Comparison of ENCODE assay signal across 15 cellular contexts in the genomic region with DNA sequence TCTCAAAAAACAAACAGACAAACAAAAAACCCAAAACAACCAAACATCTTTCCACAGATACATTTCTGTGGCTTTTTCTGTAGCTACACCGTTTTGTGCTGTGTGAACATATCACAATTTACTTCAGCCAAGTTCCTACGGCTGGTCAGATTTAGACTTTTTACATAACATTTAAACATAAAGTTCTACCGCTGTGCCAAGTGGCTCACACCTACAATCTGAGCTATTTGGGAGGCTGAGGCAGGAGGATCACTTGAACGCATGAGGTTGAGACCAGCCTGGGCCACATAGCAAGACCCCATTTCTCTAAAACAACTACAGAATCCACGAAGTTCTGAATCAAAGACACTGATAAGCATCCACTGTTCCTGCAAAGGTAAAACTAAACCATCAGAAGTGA. TPM values are rescaled to one million over a fixed set of nuclear protein-coding genes. Genes with fewer than 3 reads are reported as not detected.
DNase-seq lines count a peak whose midpoint lies in the region; ATAC-seq, FAIRE-seq and TF ChIP-seq lines count a peak whose summit lies in the region.
"Had no signal": no experiment of that assay in that cellular context is flagged by ENCODE, and none has a peak within 500 bp of the region (broad histone marks: within the 10 kb centered on the region; RNA-seq: fewer than 3 reads in every experiment).

No MANE protein-coding gene starts in this region.

- DNase-seq in activated CD4-positive, alpha-beta T cell treated with anti-CD3 and anti-CD28 coated beads, Interleukin-2, amount 10 ng/mL, durations not matched to agents 7 days and 5 days, result no peak
- no peak for DNase-seq in activated CD4-positive, alpha-beta T cell treated with anti-CD3 and anti-CD28 coated beads, Interleukin-2, amount 10 ng/mL, durations not matched to agents 24 days and 14 days
- DNase-seq in nephron progenitor cell (no peak), GM12892 (ENCODE audit: insufficient read length) (no peak), left lung (no peak)
- DNase-seq: CD4-positive, CD25-positive, alpha-beta regulatory T cell; DMS53; H9 had no signal

- H3K27me3 ChIP-seq in left lung, result no peaks in the 10 kb centered on the region

- H3K4me3 ChIP-seq in HEK293 (ENCODE audit: low read depth, low read length) (no peak overlapping the region), left lung (no peak overlapping the region)
- H3K4me3 ChIP-seq: GM23338 had no signal

- H3K27ac Mint-ChIP-seq in activated CD4-positive, alpha-beta T cell treated with anti-CD3 and anti-CD28 coated beads, Interleukin-2, amount 10 ng/mL, durations not matched to agents 7 days and 5 days, result peak overlapping the region; percentile 25
- H3K27ac Mint-ChIP-seq in activated CD4-positive, alpha-beta T cell treated with anti-CD3 and anti-CD28 coated beads, Interleukin-2, amount 10 ng/mL, durations not matched to agents 24 days and 14 days, result no peak overlapping the region
- peak overlapping the region; percentile 52 for H3K27ac Mint-ChIP-seq in dendritic cell treated with granulocyte-macrophage colony-stimulating factor and Interleukin-4, amounts not matched to agents 40 ng/mL and 50 ng/mL, for 4 days
- peak overlapping the region; percentile 80 for H3K27ac Mint-ChIP-seq in nephron progenitor cell
- H3K27ac Mint-ChIP-seq: CD4-positive, CD25-positive, alpha-beta regulatory T cell had no signal

- no peak overlapping the region for H3K4me3 Mint-ChIP-seq in activated CD4-positive, alpha-beta T cell treated with anti-CD3 and anti-CD28 coated beads, Interleukin-2, amount 10 ng/mL, durations not matched to agents 7 days and 5 days
- no peak overlapping the region for H3K4me3 Mint-ChIP-seq in activated CD4-positive, alpha-beta T cell treated with anti-CD3 and anti-CD28 coated beads, Interleukin-2, amount 10 ng/mL, durations not matched to agents 24 days and 14 days
- H3K4me3 Mint-ChIP-seq in dendritic cell treated with granulocyte-macrophage colony-stimulating factor and Interleukin-4, amounts not matched to agents 40 ng/mL and 50 ng/mL, for 4 days, result no peak overlapping the region
- H3K4me3 Mint-ChIP-seq in nephron progenitor cell, result no peak overlapping the region
- H3K4me3 Mint-ChIP-seq: CD4-positive, CD25-positive, alpha-beta regulatory T cell; GM23338; H9 had no signal

- no peak for TF ChIP-seq POLR2A in GM12892 (IDR thresholded peaks at IDR 0.05; ENCODE audit: low read depth, low read length)

- no peaks in the 10 kb centered on the region for H3K27me3 Mint-ChIP-seq in activated CD4-positive, alpha-beta T cell treated with anti-CD3 and anti-CD28 coated beads, Interleukin-2, amount 10 ng/mL, durations not matched to agents 7 days and 5 days
- H3K27me3 Mint-ChIP-seq in activated CD4-positive, alpha-beta T cell treated with anti-CD3 and anti-CD28 coated beads, Interleukin-2, amount 10 ng/mL, durations not matched to agents 24 days and 14 days, result no peaks in the 10 kb centered on the region
- no peaks in the 10 kb centered on the region for H3K27me3 Mint-ChIP-seq in dendritic cell treated with granulocyte-macrophage colony-stimulating factor and Interleukin-4, amounts not matched to agents 40 ng/mL and 50 ng/mL, for 4 days
- peaks cover 6% of the 10 kb centered on the region for H3K27me3 Mint-ChIP-seq in nephron progenitor cell (ENCODE audit: low read depth, poor library complexity)
- H3K27me3 Mint-ChIP-seq: CD4-positive, CD25-positive, alpha-beta regulatory T cell had no signal

- ATAC-seq in GM21723 (IDR thresholded peaks at IDR 0.05; ENCODE audit: unreplicated experiment), result no peak
- no peak for ATAC-seq in left lung

- H3K9me3 ChIP-seq in HEK293 (ENCODE audit: control insufficient read depth, insufficient read depth, low read depth, low read length) (no peaks in the 10 kb centered on the region), left lung (no peaks in the 10 kb centered on the region)

- H3K27ac ChIP-seq in HEK293 (ENCODE audit: extremely low read depth, low read depth, low read length), result no peak overlapping the region
- no peak overlapping the region for H3K27ac ChIP-seq in left lung
- H3K27ac ChIP-seq: 22Rv1 had no signal

- intact Hi-C loops in activated CD4-positive, alpha-beta T cell treated with anti-CD3 and anti-CD28 coated beads, Interleukin-2, amount 10 ng/mL, durations not matched to agents 24 days and 14 days (cut with micrococcal nuclease), result no loop called here
- intact Hi-C loops in dendritic cell treated with granulocyte-macrophage colony-stimulating factor and Interleukin-4, amounts not matched to agents 40 ng/mL and 50 ng/mL, for 4 days (cut with micrococcal nuclease), result no loop called here
- intact Hi-C loops in left lung (cut with DNase I), result no loop called here

- TF ChIP-seq CTCF in HEK293 (tag by site-specific recombination; IDR thresholded peaks at IDR 0.05) (no peak), nephron progenitor cell (IDR thresholded peaks at IDR 0.05) (no peak), left lung (IDR thresholded peaks at IDR 0.05) (no peak)

- H3K36me3 ChIP-seq in HEK293 (ENCODE audit: control insufficient read depth in 2 of 2, insufficient read depth in 1 of 2, low read length in 2 of 2) (peaks cover 21 to 50% of the 10 kb centered on the region in 2 experiments; a peak in 2 of 3 replicates), left lung (peaks cover 0 to 88% of the 10 kb centered on the region in 2 donors)

- peaks cover 50% of the 10 kb centered on the region for H3K36me3 Mint-ChIP-seq in activated CD4-positive, alpha-beta T cell treated with anti-CD3 and anti-CD28 coated beads, Interleukin-2, amount 10 ng/mL, durations not matched to agents 7 days and 5 days (ENCODE audit: low read depth)
- peaks cover 40% of the 10 kb centered on the region for H3K36me3 Mint-ChIP-seq in activated CD4-positive, alpha-beta T cell treated with anti-CD3 and anti-CD28 coated beads, Interleukin-2, amount 10 ng/mL, durations not matched to agents 24 days and 14 days (ENCODE audit: low read depth)
- peaks cover 92% of the 10 kb centered on the region for H3K36me3 Mint-ChIP-seq in dendritic cell treated with granulocyte-macrophage colony-stimulating factor and Interleukin-4, amounts not matched to agents 40 ng/mL and 50 ng/mL, for 4 days (ENCODE audit: low read depth)
- peaks cover 83% of the 10 kb centered on the region for H3K36me3 Mint-ChIP-seq in nephron progenitor cell (ENCODE audit: low read depth)

- H3K4me1 ChIP-seq in HEK293 (ENCODE audit: control insufficient read depth, insufficient read depth, low read length) (no peaks in the 10 kb centered on the region), left lung (peaks cover 0 to 8% of the 10 kb centered on the region in 2 donors)

- POLR2A ChIA-PET in activated CD4-positive, alpha-beta T cell treated with anti-CD3 and anti-CD28 coated beads, Interleukin-2, amount 10 ng/mL, durations not matched to agents 7 days and 5 days (lab: Charles Lee), result no interaction called here
- POLR2A ChIA-PET in HEK293 (lab: Yijun Ruan, JAX), result interaction anchor here (1.5 kb wide), 1 partner anchor 10 kb away, joined by 3 read pairs; no protein-coding TSS in a partner anchor

- no peaks in the 10 kb centered on the region for H3K9me3 Mint-ChIP-seq in activated CD4-positive, alpha-beta T cell treated with anti-CD3 and anti-CD28 coated beads, Interleukin-2, amount 10 ng/mL, durations not matched to agents 7 days and 5 days
- H3K9me3 Mint-ChIP-seq in activated CD4-positive, alpha-beta T cell treated with anti-CD3 and anti-CD28 coated beads, Interleukin-2, amount 10 ng/mL, durations not matched to agents 24 days and 14 days, result no peaks in the 10 kb centered on the region
- no peaks in the 10 kb centered on the region for H3K9me3 Mint-ChIP-seq in dendritic cell treated with granulocyte-macrophage colony-stimulating factor and Interleukin-4, amounts not matched to agents 40 ng/mL and 50 ng/mL, for 4 days
- no peaks in the 10 kb centered on the region for H3K9me3 Mint-ChIP-seq in nephron progenitor cell
- H3K9me3 Mint-ChIP-seq: CD4-positive, CD25-positive, alpha-beta regulatory T cell had no signal

- FAIRE-seq in GM12892 (lab: Jason Lieb, UNC), result no peak
- FAIRE-seq: GM18507, HTR-8/SVneo had no signal

- no peaks in the 10 kb centered on the region for H3K4me1 Mint-ChIP-seq in activated CD4-positive, alpha-beta T cell treated with anti-CD3 and anti-CD28 coated beads, Interleukin-2, amount 10 ng/mL, durations not matched to agents 7 days and 5 days
- H3K4me1 Mint-ChIP-seq in activated CD4-positive, alpha-beta T cell treated with anti-CD3 and anti-CD28 coated beads, Interleukin-2, amount 10 ng/mL, durations not matched to agents 24 days and 14 days, result no peaks in the 10 kb centered on the region
- peaks cover 34% of the 10 kb centered on the region for H3K4me1 Mint-ChIP-seq in dendritic cell treated with granulocyte-macrophage colony-stimulating factor and Interleukin-4, amounts not matched to agents 40 ng/mL and 50 ng/mL, for 4 days (ENCODE audit: low read depth)
- H3K4me1 Mint-ChIP-seq in nephron progenitor cell, result peaks cover 5% of the 10 kb centered on the region
- H3K4me1 Mint-ChIP-seq: CD4-positive, CD25-positive, alpha-beta regulatory T cell had no signal

- CTCF ChIA-PET in activated CD4-positive, alpha-beta T cell treated with anti-CD3 and anti-CD28 coated beads, Interleukin-2, amount 10 ng/mL, durations not matched to agents 7 days and 5 days (lab: Charles Lee), result interaction anchor here (0.6 to 1.0 kb wide), 3 partner anchors 18 to 1113 kb away, joined by 3 to 4 read pairs (median 3); no protein-coding TSS in a partner anchor
- CTCF ChIA-PET in HEK293 (lab: Yijun Ruan, JAX), result no interaction called here

TF ChIP-seq in HEK293, 187 proteins besides CTCF, POLR2A, EP300 and RAD21 (continues in another document):
- TF ChIP-seq ZNF121 (tag by site-specific recombination; IDR thresholded peaks at IDR 0.05), result 0 out of 2 replicates have a peak, but pooled peaks have one; percentile 30

RNA-seq across cellular contexts. Expression of a gene that starts 30.3 kb away (rescaled TPM):
- total RNA-seq in activated CD4-positive, alpha-beta T cell treated with anti-CD3 and anti-CD28 coated beads, Interleukin-2, amount 10 ng/mL, durations not matched to agents 7 days and 5 days, result 10 to 100 TPM; 18.3 to 22.4 TPM
- 18.8 and 26.8 TPM in 2 replicates for total RNA-seq in activated CD4-positive, alpha-beta T cell treated with anti-CD3 and anti-CD28 coated beads, Interleukin-2, amount 10 ng/mL, durations not matched to agents 24 days and 14 days
- polyA plus RNA-seq in GM12892 (2012; ENCODE audit: missing spikeins), result 6.0 TPM
- total RNA-seq in left lung, result 10 to 100 TPM; 38.4 to 46.5 TPM

RNA-seq across cellular contexts. Expression of a gene that starts 43.1 kb away (rescaled TPM):
- 100 to 1,000 TPM; 170 to 187 TPM for total RNA-seq in activated CD4-positive, alpha-beta T cell treated with anti-CD3 and anti-CD28 coated beads, Interleukin-2, amount 10 ng/mL, durations not matched to agents 7 days and 5 days
- total RNA-seq in activated CD4-positive, alpha-beta T cell treated with anti-CD3 and anti-CD28 coated beads, Interleukin-2, amount 10 ng/mL, durations not matched to agents 24 days and 14 days, result 172 and 176 TPM in 2 replicates
- polyA plus RNA-seq in GM12892 (2012; ENCODE audit: missing spikeins), result 103 TPM
- total RNA-seq in left lung, result 100 to 1,000 TPM; 263 to 303 TPM
